In the genomic region with DNA sequence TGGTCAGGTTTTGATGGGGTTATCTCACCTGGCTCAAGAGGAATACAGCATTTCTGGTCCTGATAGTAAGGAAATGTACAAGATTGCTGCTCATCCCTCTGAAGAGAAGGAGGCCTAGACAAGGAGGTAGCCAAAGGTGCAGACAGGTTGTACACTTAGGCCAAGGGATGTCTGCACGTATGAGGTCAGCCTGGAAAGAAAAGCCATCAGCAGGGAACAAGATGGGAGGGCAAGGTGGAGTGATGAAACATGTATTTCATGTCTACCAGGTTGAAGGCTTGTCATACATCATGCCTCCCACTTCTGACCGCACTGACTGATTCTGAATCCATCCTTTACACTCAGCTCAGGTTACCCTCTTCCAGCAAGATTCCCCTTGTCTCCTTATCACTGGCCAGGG, we compare ENCODE assay signal across 33 cellular contexts.
DNase-seq lines count a peak whose midpoint lies in the region; ATAC-seq, FAIRE-seq and TF ChIP-seq lines count a peak whose summit lies in the region.
"Had no signal": no experiment of that assay in that cellular context is flagged by ENCODE, and none has a peak within 500 bp of the region (broad histone marks: within the 10 kb centered on the region; RNA-seq: fewer than 3 reads in every experiment).

No MANE protein-coding gene starts in this region.

- TF ChIP-seq EP300 in esophagus muscularis mucosa (IDR thresholded peaks at IDR 0.05) (no peak), gastroesophageal sphincter (IDR thresholded peaks at IDR 0.05) (no peak)

- H3K4me2 ChIP-seq in Karpas-422 (ENCODE audit: low read depth, low read length, poor library complexity, severe bottlenecking) = no peak overlapping the region
- H3K4me2 ChIP-seq: A549; BLaER1; BLaER1 treated with 17β-estradiol and CSF1 and Interleukin-3, amounts not matched to agents 10 nM and 100 nM had no signal

- ATAC-seq in gastroesophageal sphincter = no peak
- ATAC-seq: A549; CD8-positive, alpha-beta T cell had no signal

- FAIRE-seq in bronchial epithelial cell (lab: Jason Lieb, UNC) = peak; percentile 76
- FAIRE-seq: A204.1, A549, D721Med had no signal

- 0 out of 2 replicates have a peak overlapping the region, but pooled peaks have one; percentile 9 for H2AFZ ChIP-seq in Karpas-422 (ENCODE audit: low read length)

- H3K27me3 ChIP-seq in Karpas-422 (ENCODE audit: low read length) (no peaks in the 10 kb centered on the region), bronchial epithelial cell (ENCODE audit: control insufficient read depth, insufficient read depth, low read length) (no peaks in the 10 kb centered on the region), esophagus muscularis mucosa (no peaks in the 10 kb centered on the region), gastroesophageal sphincter (no peaks in the 10 kb centered on the region)
- H3K27me3 ChIP-seq: BE2C; BLaER1; BLaER1 treated with 17β-estradiol and CSF1 and Interleukin-3, amounts not matched to agents 10 nM and 100 nM had no signal

- no peak for DNase-seq in Karpas-422
- DNase-seq in bronchial epithelial cell (ENCODE audit: low read depth) = no peak
- DNase-seq in esophagus muscularis mucosa (ENCODE audit: extremely low spot score) = peak; percentile 64
- DNase-seq in NCI-H524 treated with DMSO at 0.1 percent for 48 hours (lab: John Stamatoyannopoulos, UW) = no peak
- no peak for DNase-seq in central memory CD4-positive, alpha-beta T cell
- DNase-seq: 8988T; ACHN; AML-193; BE2C; C1 segment of cervical spinal cord; Caco-2; Calu3; CD4-positive, alpha-beta memory T cell; CD4-positive, alpha-beta T cell; CD4-positive, CD25-positive, alpha-beta regulatory T cell; CD8-positive, alpha-beta memory T cell; CD8-positive, alpha-beta T cell; COR-L47; DMS 273 treated with DMSO at 0.1 percent for 48 hours; DMS153; DMS53; DMS79; DMS79 treated with DMSO at 0.1 percent for 48 hours; DND-41; EL had no signal

- H3K9me3 ChIP-seq in Karpas-422 (ENCODE audit: low read length) = no peaks in the 10 kb centered on the region
- no peaks in the 10 kb centered on the region for H3K9me3 ChIP-seq in esophagus muscularis mucosa
- H3K9me3 ChIP-seq in gastroesophageal sphincter = no peaks in the 10 kb centered on the region
- H3K9me3 ChIP-seq: A549, BE2C, Caco-2 had no signal

- H4K20me1 ChIP-seq in Karpas-422 (ENCODE audit: insufficient read depth, low read depth, low read length) = no peaks in the 10 kb centered on the region
- H4K20me1 ChIP-seq: BLaER1; BLaER1 treated with 17β-estradiol and CSF1 and Interleukin-3, amounts not matched to agents 10 nM and 100 nM had no signal

- no peaks in the 10 kb centered on the region for H3K36me3 ChIP-seq in Karpas-422 (ENCODE audit: insufficient read depth, low read length)
- H3K36me3 ChIP-seq in bronchial epithelial cell (ENCODE audit: control insufficient read depth, insufficient read depth, low read length) = no peaks in the 10 kb centered on the region
- no peaks in the 10 kb centered on the region for H3K36me3 ChIP-seq in esophagus muscularis mucosa
- no peaks in the 10 kb centered on the region for H3K36me3 ChIP-seq in gastroesophageal sphincter
- H3K36me3 ChIP-seq: BE2C; BLaER1; BLaER1 treated with 17β-estradiol and CSF1 and Interleukin-3, amounts not matched to agents 10 nM and 100 nM had no signal

- H3K79me2 ChIP-seq in Karpas-422 (ENCODE audit: low read length) = no peaks in the 10 kb centered on the region

- WGBS in esophagus muscularis mucosa = 76% methylated on average over 2 of the region's 2 CpGs
- WGBS in gastroesophageal sphincter (ENCODE audit: low coverage in 1 of 2), 2 donors = 83 to 95% methylated on average over 1 to 2 of the region's 2 CpGs

- H3K9ac ChIP-seq in Karpas-422 (ENCODE audit: low read length) = no peak overlapping the region
- H3K9ac ChIP-seq: BLaER1; BLaER1 treated with 17β-estradiol and CSF1 and Interleukin-3, amounts not matched to agents 10 nM and 100 nM had no signal

- H3K9me2 ChIP-seq in Karpas-422 (replicated peaks; ENCODE audit: insufficient read depth, low read length) = no peaks in the 10 kb centered on the region

- H3K4me1 ChIP-seq in Karpas-422 (ENCODE audit: low read length) (peaks cover 21% of the 10 kb centered on the region), esophagus muscularis mucosa (no peaks in the 10 kb centered on the region), gastroesophageal sphincter (no peaks in the 10 kb centered on the region)
- H3K4me1 ChIP-seq: A549, BE2C, BLaER1, Caco-2 had no signal

- TF ChIP-seq POLR2A in esophagus muscularis mucosa (IDR thresholded peaks at IDR 0.05; ENCODE audit: low read depth) (no peak), gastroesophageal sphincter (IDR thresholded peaks at IDR 0.05) (no peak)

- TF ChIP-seq CTCF in bronchial epithelial cell (IDR thresholded peaks at IDR 0.05; ENCODE audit: insufficient read depth, low read length, severe bottlenecking) (no peak), esophagus muscularis mucosa (IDR thresholded peaks at IDR 0.05) (no peak), gastroesophageal sphincter (IDR thresholded peaks at IDR 0.05) (no peak)

- intact Hi-C loops in esophagus muscularis mucosa (cut with DNase I) = no loop called here

- H3K4me3 ChIP-seq in Karpas-422 (ENCODE audit: low read length) (no peak overlapping the region), bronchial epithelial cell (ENCODE audit: low read depth, low read length) (no peak overlapping the region), esophagus muscularis mucosa (no peak overlapping the region), gastroesophageal sphincter (no peak overlapping the region)
- H3K4me3 ChIP-seq: A549; BLaER1; BLaER1 treated with 17β-estradiol and CSF1 and Interleukin-3, amounts not matched to agents 10 nM and 100 nM had no signal

- no peak overlapping the region for H3K27ac ChIP-seq in Karpas-422 (ENCODE audit: low read length)
- no peak overlapping the region for H3K27ac ChIP-seq in esophagus muscularis mucosa (replicated peaks in 1 of 4)
- no peak overlapping the region for H3K27ac ChIP-seq in gastroesophageal sphincter
- H3K27ac ChIP-seq: 22Rv1; A549; BLaER1; BLaER1 treated with 17β-estradiol and CSF1 and Interleukin-3, amounts not matched to agents 10 nM and 100 nM; C4-2B had no signal
